1 cellular context compared by ENCODE assay signal in genomic region chr20:2101057-2101934, GRCh38.
A peak's percentile ranks its signal among the peaks of the same experiment; 100 is the strongest.
TF ChIP-seq lines count a peak whose summit lies in the region.

STK35 (plus strand) TSS chr20:2101827; CDS start chr20:2101882, 55 bp downstream.

TF ChIP-seq in H1, 55 proteins besides CTCF, POLR2A, EP300 and RAD21 (continued from another document):
- TF ChIP-seq USF2 (IDR thresholded peaks at IDR 0.05; ENCODE audit: low read length) (no peak), JUND (IDR thresholded peaks at IDR 0.05; ENCODE audit: low read length) (no peak), NANOG (IDR thresholded peaks at IDR 0.05; ENCODE audit: insufficient read depth, low read depth, low read length, poor library complexity, severe bottlenecking) (no peak), BACH1 (IDR thresholded peaks at IDR 0.05; ENCODE audit: low read length) (no peak), EGR1 (IDR thresholded peaks at IDR 0.05; ENCODE audit: borderline replicate concordance, low read depth, low read length) (no peak), SAP30 (IDR thresholded peaks at IDR 0.05; ENCODE audit: insufficient read depth, insufficient replicate concordance, low read length) (no peak), E2F6 (IDR thresholded peaks at IDR 0.05) (peak; percentile 63; the same call in 1 of the 2 replicates), NRF1 (IDR thresholded peaks at IDR 0.05; ENCODE audit: low read depth, low read length) (no peak), SUZ12 (IDR thresholded peaks at IDR 0.05; ENCODE audit: low read length) (no peak), SP4 (IDR thresholded peaks at IDR 0.05; ENCODE audit: low read length) (no peak; the same call in 1 of the 2 replicates), TCF12 (IDR thresholded peaks at IDR 0.05; ENCODE audit: low read depth, low read length) (no peak), RXRA (IDR thresholded peaks at IDR 0.05; ENCODE audit: insufficient read depth, low read depth, low read length) (no peak), ZNF274 (IDR thresholded peaks at IDR 0.05; ENCODE audit: borderline replicate concordance, extremely low read depth, low read length) (no peak)
